Comparison of ENCODE assay signal across 1 cellular context in genomic region chr1:154614247-154614646, GRCh38.
TF ChIP-seq lines count a peak whose summit lies in the region.

No MANE protein-coding gene starts in this region.

TF ChIP-seq in H1, 55 proteins besides CTCF, POLR2A, EP300 and RAD21:
- TF ChIP-seq RNF2 (IDR thresholded peaks at IDR 0.05; ENCODE audit: borderline replicate concordance, low read depth, low read length, missing control alignments, poor library complexity, severe bottlenecking) (no peak), ZNF274 (IDR thresholded peaks at IDR 0.05; ENCODE audit: borderline replicate concordance, extremely low read depth, low read length) (no peak)
